18 cellular contexts compared by ENCODE assay signal in the genomic region with DNA sequence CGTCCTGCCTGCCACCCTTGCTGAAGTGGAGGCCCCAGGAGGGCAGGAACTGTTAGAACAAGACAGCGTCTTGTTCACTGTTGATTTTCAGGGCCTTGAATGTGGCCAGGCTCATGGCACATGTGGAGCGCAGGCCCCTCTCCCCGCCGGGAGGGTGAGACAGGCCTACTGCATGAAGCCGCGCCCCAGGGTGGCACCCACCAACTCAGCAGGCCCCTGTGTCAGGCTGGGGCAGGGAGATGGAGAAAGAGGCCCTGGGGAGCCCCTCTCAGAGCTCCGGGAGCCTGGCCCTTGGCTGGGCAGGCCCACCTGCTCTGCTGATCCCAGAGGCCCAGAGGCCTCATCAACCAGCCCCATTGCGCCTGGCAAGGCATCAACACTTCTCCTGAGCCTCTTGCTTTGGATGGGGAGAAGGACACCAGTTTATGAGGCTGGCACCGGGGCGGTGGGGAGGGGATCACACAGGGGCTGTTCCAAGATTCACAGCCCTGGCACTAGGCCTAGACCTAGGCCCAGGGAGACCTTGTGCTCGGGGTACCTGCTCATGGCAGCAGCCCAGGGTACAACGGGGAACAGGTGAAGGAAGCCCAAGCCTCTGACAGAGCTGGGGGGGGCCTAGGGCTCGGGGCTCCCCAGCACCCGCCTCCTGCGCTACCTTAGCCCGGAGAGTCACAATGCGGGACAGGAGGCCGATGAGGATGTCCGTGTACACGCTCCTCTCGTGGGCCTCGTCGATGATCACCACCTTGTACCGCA. TPM values are rescaled to one million over a fixed set of nuclear protein-coding genes. Genes with fewer than 3 reads are reported as not detected.
DNase-seq lines count a peak whose midpoint lies in the region; ATAC-seq lines count a peak whose summit lies in the region.
"Had no signal": no experiment of that assay in that cellular context is flagged by ENCODE, and none has a peak within 500 bp of the region (broad histone marks: within the 10 kb centered on the region; RNA-seq: fewer than 3 reads in every experiment).

No MANE protein-coding gene starts in this region.

- no peaks in the 10 kb centered on the region for H3K27me3 Mint-ChIP-seq in activated naive CD8-positive, alpha-beta T cell treated with anti-CD3 and anti-CD28 coated beads, Interleukin-2, amount 50 U/mL, for 24 hours
- H3K27me3 Mint-ChIP-seq in activated naive CD8-positive, alpha-beta T cell treated with anti-CD3 and anti-CD28 coated beads for 36 hours, result no peaks in the 10 kb centered on the region
- H3K27me3 Mint-ChIP-seq in T-helper 17 cell, result no peaks in the 10 kb centered on the region
- H3K27me3 Mint-ChIP-seq: B cell; CD4-positive, CD25-positive, alpha-beta regulatory T cell; CD8-positive, alpha-beta memory T cell had no signal

- H3K36me3 Mint-ChIP-seq in activated naive CD8-positive, alpha-beta T cell treated with anti-CD3 and anti-CD28 coated beads, Interleukin-2, amount 50 U/mL, for 24 hours (ENCODE audit: low read depth), result peaks cover 22% of the 10 kb centered on the region
- H3K36me3 Mint-ChIP-seq in activated naive CD8-positive, alpha-beta T cell treated with anti-CD3 and anti-CD28 coated beads for 36 hours, result peaks cover 19% of the 10 kb centered on the region
- H3K36me3 Mint-ChIP-seq in T-helper 17 cell (ENCODE audit: low read depth), result peaks cover 4% of the 10 kb centered on the region
- peaks cover 91% of the 10 kb centered on the region for H3K36me3 Mint-ChIP-seq in stimulated activated effector memory CD8-positive, alpha-beta T cell treated with anti-CD3 and anti-CD28 coated beads, Interleukin-12 subunit alpha, Interleukin-12 subunit beta, amount 100 ng/mL, for 72 hours

- H3K4me3 ChIP-seq in H7 (ENCODE audit: insufficient read depth, low read depth, low read length), result no peak overlapping the region
- H3K4me3 ChIP-seq: GM23338 had no signal

- peak overlapping the region; percentile 13 for H3K27ac Mint-ChIP-seq in activated naive CD8-positive, alpha-beta T cell treated with anti-CD3 and anti-CD28 coated beads, Interleukin-2, amount 50 U/mL, for 24 hours
- no peak overlapping the region for H3K27ac Mint-ChIP-seq in activated naive CD8-positive, alpha-beta T cell treated with anti-CD3 and anti-CD28 coated beads for 36 hours
- peak overlapping the region; percentile 49 for H3K27ac Mint-ChIP-seq in T-helper 17 cell
- peak overlapping the region; percentile 33 for H3K27ac Mint-ChIP-seq in stimulated activated effector memory CD8-positive, alpha-beta T cell treated with anti-CD3 and anti-CD28 coated beads, Interleukin-12 subunit alpha, Interleukin-12 subunit beta, amount 100 ng/mL, for 72 hours
- H3K27ac Mint-ChIP-seq: B cell; CD4-positive, CD25-positive, alpha-beta regulatory T cell; GM23338; HFFc6 had no signal

- peaks cover 20% of the 10 kb centered on the region for H3K36me3 ChIP-seq in H7 (replicated peaks; ENCODE audit: control insufficient read depth, insufficient read depth, low read length)

- no peak for ATAC-seq in activated naive CD8-positive, alpha-beta T cell treated with anti-CD3 and anti-CD28 coated beads, Interleukin-2, amount 50 U/mL, for 24 hours
- no peak for ATAC-seq in T-helper 17 cell
- ATAC-seq in stimulated activated effector memory CD8-positive, alpha-beta T cell treated with anti-CD3 and anti-CD28 coated beads, Interleukin-12 subunit alpha, Interleukin-12 subunit beta, amount 100 ng/mL, for 72 hours, result peak; percentile 9
- ATAC-seq: GM23338, HCT116 had no signal

- H3K4me3 Mint-ChIP-seq in activated naive CD8-positive, alpha-beta T cell treated with anti-CD3 and anti-CD28 coated beads, Interleukin-2, amount 50 U/mL, for 24 hours, result no peak overlapping the region
- no peak overlapping the region for H3K4me3 Mint-ChIP-seq in activated naive CD8-positive, alpha-beta T cell treated with anti-CD3 and anti-CD28 coated beads for 36 hours
- H3K4me3 Mint-ChIP-seq in T-helper 17 cell, result no peak overlapping the region
- H3K4me3 Mint-ChIP-seq in stimulated activated effector memory CD8-positive, alpha-beta T cell treated with anti-CD3 and anti-CD28 coated beads, Interleukin-12 subunit alpha, Interleukin-12 subunit beta, amount 100 ng/mL, for 72 hours, result no peak overlapping the region
- H3K4me3 Mint-ChIP-seq: B cell; CD8-positive, alpha-beta memory T cell; GM23338; HFFc6 had no signal

- no peak for DNase-seq in activated naive CD8-positive, alpha-beta T cell treated with anti-CD3 and anti-CD28 coated beads, Interleukin-2, amount 50 U/mL, for 24 hours
- no peak for DNase-seq in activated naive CD8-positive, alpha-beta T cell treated with anti-CD3 and anti-CD28 coated beads for 36 hours
- DNase-seq in H7 (peak; percentile 42), T-helper 17 cell (no peak), EL (no peak), ecto neural progenitor cell (ENCODE audit: low spot score) (no peak)
- DNase-seq in stimulated activated effector memory CD8-positive, alpha-beta T cell treated with anti-CD3 and anti-CD28 coated beads, Interleukin-12 subunit alpha, Interleukin-12 subunit beta, amount 100 ng/mL, for 72 hours (ENCODE audit: low spot score in 2 of 2), result no peak
- DNase-seq: C1 segment of cervical spinal cord; CD4-positive, CD25-positive, alpha-beta regulatory T cell; CD8-positive, alpha-beta memory T cell; COR-L47; DMS 273 treated with DMSO at 0.1 percent for 48 hours; DMS53; DND-41; HFFc6 had no signal

- no peaks in the 10 kb centered on the region for H3K4me1 Mint-ChIP-seq in activated naive CD8-positive, alpha-beta T cell treated with anti-CD3 and anti-CD28 coated beads, Interleukin-2, amount 50 U/mL, for 24 hours
- no peaks in the 10 kb centered on the region for H3K4me1 Mint-ChIP-seq in activated naive CD8-positive, alpha-beta T cell treated with anti-CD3 and anti-CD28 coated beads for 36 hours
- H3K4me1 Mint-ChIP-seq in T-helper 17 cell, result no peaks in the 10 kb centered on the region
- no peaks in the 10 kb centered on the region for H3K4me1 Mint-ChIP-seq in stimulated activated effector memory CD8-positive, alpha-beta T cell treated with anti-CD3 and anti-CD28 coated beads, Interleukin-12 subunit alpha, Interleukin-12 subunit beta, amount 100 ng/mL, for 72 hours
- H3K4me1 Mint-ChIP-seq: B cell; CD4-positive, CD25-positive, alpha-beta regulatory T cell; CD8-positive, alpha-beta memory T cell; GM23338 had no signal

- no peaks in the 10 kb centered on the region for H3K9me3 ChIP-seq in T-helper 17 cell (ENCODE audit: control insufficient read depth, low read length, poor library complexity, severe bottlenecking)

- H3K9me3 Mint-ChIP-seq in activated naive CD8-positive, alpha-beta T cell treated with anti-CD3 and anti-CD28 coated beads, Interleukin-2, amount 50 U/mL, for 24 hours, result no peaks in the 10 kb centered on the region
- H3K9me3 Mint-ChIP-seq in activated naive CD8-positive, alpha-beta T cell treated with anti-CD3 and anti-CD28 coated beads for 36 hours, result no peaks in the 10 kb centered on the region
- H3K9me3 Mint-ChIP-seq in stimulated activated effector memory CD8-positive, alpha-beta T cell treated with anti-CD3 and anti-CD28 coated beads, Interleukin-12 subunit alpha, Interleukin-12 subunit beta, amount 100 ng/mL, for 72 hours, result no peaks in the 10 kb centered on the region
- H3K9me3 Mint-ChIP-seq: CD4-positive, CD25-positive, alpha-beta regulatory T cell; CD8-positive, alpha-beta memory T cell; GM23338; HFFc6 had no signal

- H3K27me3 ChIP-seq in H7 (ENCODE audit: control insufficient read depth, insufficient read depth, low read length), result no peaks in the 10 kb centered on the region

RNA-seq across cellular contexts. Expression of a gene that starts 18.1 kb away (rescaled TPM):
- total RNA-seq in activated naive CD8-positive, alpha-beta T cell treated with anti-CD3 and anti-CD28 coated beads for 36 hours, result 10 to 100 TPM; 51.0 to 51.2 TPM
- total RNA-seq in H7 (2014; rRNA removed; shearing (Covaris generic)), result 40.7 and 43.1 TPM in 2 replicates
- total RNA-seq in T-helper 17 cell, result 10 to 100 TPM; 32.0 to 41.1 TPM

RNA-seq across cellular contexts. Expression of a gene that starts 22.6 kb away (rescaled TPM):
- 10 to 100 TPM; 32.8 to 33.3 TPM for total RNA-seq in activated naive CD8-positive, alpha-beta T cell treated with anti-CD3 and anti-CD28 coated beads for 36 hours
- total RNA-seq in H7 (2014; rRNA removed; shearing (Covaris generic)), result 5.0 and 6.7 TPM in 2 replicates
- total RNA-seq in T-helper 17 cell, result 1 to 10 TPM; 3.7 to 4.6 TPM

RNA-seq across cellular contexts. Expression of a gene that starts 56.4 kb away (rescaled TPM):
- total RNA-seq in activated naive CD8-positive, alpha-beta T cell treated with anti-CD3 and anti-CD28 coated beads for 36 hours, result 100 to 1,000 TPM; 927 to 944 TPM
- total RNA-seq in H7 (2014; rRNA removed; shearing (Covaris generic)), result 1,051 and 1,131 TPM in 2 replicates
- total RNA-seq in T-helper 17 cell, result 1,000 to 10,000 TPM; 1,335 to 1,398 TPM
